20 cellular contexts compared by ENCODE assay signal in the genomic region with DNA sequence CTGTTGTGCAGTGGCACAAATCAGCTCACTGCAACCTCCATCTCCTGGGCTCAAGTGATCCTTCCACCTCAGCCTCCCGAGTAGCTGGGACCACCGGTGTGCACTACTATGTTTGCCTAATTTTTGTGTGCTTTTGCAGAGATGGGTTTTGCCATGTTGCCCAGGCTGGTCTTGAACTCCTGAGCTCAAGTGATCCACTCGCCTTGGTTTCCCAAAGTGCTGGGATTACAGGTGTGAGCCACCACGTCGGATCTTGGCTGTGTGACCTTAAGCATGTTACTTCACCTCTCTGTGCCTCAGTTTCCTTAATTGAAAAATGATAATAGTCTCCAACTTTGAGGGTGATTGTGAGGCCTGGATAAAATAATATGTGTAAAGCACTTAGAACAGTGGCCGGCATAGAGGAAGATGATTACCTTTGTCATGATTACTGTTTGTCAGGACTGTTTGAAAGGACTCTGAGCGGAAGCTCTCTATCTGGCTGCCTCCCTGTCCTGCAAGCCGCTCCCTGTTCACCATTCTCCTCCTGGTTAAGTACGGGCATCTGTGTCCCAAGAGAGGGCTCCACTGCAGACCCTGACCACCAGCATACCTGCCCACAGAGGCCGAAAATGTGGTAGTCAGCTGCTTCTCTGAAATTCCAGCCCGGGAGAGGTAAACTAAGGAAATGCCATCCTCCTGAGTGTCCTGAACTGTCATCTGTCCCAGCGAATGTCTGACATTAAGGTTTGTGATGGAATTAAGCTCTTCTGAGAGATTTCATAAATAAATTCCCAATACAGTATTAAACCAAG.
DNase-seq lines count a peak whose midpoint lies in the region; ATAC-seq and TF ChIP-seq lines count a peak whose summit lies in the region.
"Had no signal": no experiment of that assay in that cellular context is flagged by ENCODE, and none has a peak within 500 bp of the region (broad histone marks: within the 10 kb centered on the region; RNA-seq: fewer than 3 reads in every experiment).

No MANE protein-coding gene starts in this region.

- peak overlapping the region; percentile 98 for H2BK20ac ChIP-seq in IMR-90 (ENCODE audit: low read depth, low read length)

- H3K4me2 ChIP-seq in IMR-90 (ENCODE audit: low read depth, low read length) = no peak overlapping the region
- H3K4me2 ChIP-seq: neural progenitor cell had no signal

- H3K4me1 ChIP-seq in IMR-90 (ENCODE audit: control insufficient read depth, insufficient read depth, low read length) (peaks cover 45% of the 10 kb centered on the region), sigmoid colon (peaks cover 0 to 75% (median 60%) of the 10 kb centered on the region in 4 donors)

- H2AK9ac ChIP-seq in IMR-90 (replicated peaks; ENCODE audit: low read depth, low read length, poor library complexity) = peak overlapping the region; percentile 90

- no peak for TF ChIP-seq EP300 in sigmoid colon (IDR thresholded peaks at IDR 0.05)

- H3K4me3 ChIP-seq in AG04450 (ENCODE audit: low read depth, low read length) = no peak overlapping the region
- no peak overlapping the region for H3K4me3 ChIP-seq in IMR-90 (ENCODE audit: insufficient read depth, low read depth, low read length)
- no peak overlapping the region for H3K4me3 ChIP-seq in sigmoid colon
- H3K4me3 ChIP-seq in foreskin fibroblast (ENCODE audit: low read depth in 1 of 2, low read length in 2 of 2) = no peak overlapping the region
- H3K4me3 ChIP-seq: neural progenitor cell had no signal

- dilution Hi-C loops in IMR-90 (cut with HindIII; ENCODE audit: low sequenced_read_pairs, unreplicated experiment) = no loop called here

- peak overlapping the region; percentile 99 for H3K4ac ChIP-seq in IMR-90 (ENCODE audit: low read depth, low read length)

- TF ChIP-seq CTCF in AG04450 (IDR thresholded peaks at IDR 0.05; ENCODE audit: low read depth, low read length) (no peak), IMR-90 (conservative IDR thresholded peaks at IDR 0.05; ENCODE audit: low read depth, low read length) (no peak), sigmoid colon (IDR thresholded peaks at IDR 0.05) (no peak), foreskin fibroblast (IDR thresholded peaks at IDR 0.05; ENCODE audit: low read depth, low read length) (no peak)

- peak overlapping the region; percentile 97 for H2BK5ac ChIP-seq in IMR-90 (ENCODE audit: low read depth, low read length, poor library complexity, severe bottlenecking)

- H3K36me3 ChIP-seq in IMR-90 (ENCODE audit: control insufficient read depth, insufficient read depth, low read length) (peaks cover 5% of the 10 kb centered on the region; the same call in 1 of the 2 replicates), sigmoid colon (peaks cover 0 to 6% (median 0%) of the 10 kb centered on the region in 4 donors)
- H3K36me3 ChIP-seq: neural progenitor cell had no signal

- H3K9me3 ChIP-seq in AG04450 (ENCODE audit: control insufficient read depth, insufficient read depth, low read length) (no peaks in the 10 kb centered on the region), IMR-90 (ENCODE audit: control insufficient read depth, insufficient read depth, low read length) (no peaks in the 10 kb centered on the region), sigmoid colon (no peaks in the 10 kb centered on the region)

- peak overlapping the region; percentile 96 for H3K18ac ChIP-seq in IMR-90 (ENCODE audit: low read depth, low read length)

- POLR2A ChIA-PET in AG04450 (lab: Yijun Ruan, JAX) (interaction anchor here (0.6 to 1.8 kb wide), 3 partner anchors 41 to 117 kb away, joined by 3 to 6 read pairs (median 3); no protein-coding TSS in a partner anchor), IMR-90 (lab: Charles Lee; ENCODE audit: unreplicated experiment) (no interaction called here)

- H4K20me1 ChIP-seq in IMR-90 (ENCODE audit: insufficient read depth, low read length) = peaks cover 3% of the 10 kb centered on the region; the same call in 1 of the 2 replicates

- H2AFZ ChIP-seq in IMR-90 (replicated peaks; ENCODE audit: low read length, poor library complexity) = no peak overlapping the region
- H2AFZ ChIP-seq: neural progenitor cell had no signal

- intact Hi-C loops in IMR-90 (cut with micrococcal nuclease) (loop anchor here (2.0 kb wide), 1 partner anchor 17 kb away; no protein-coding TSS in a partner anchor), sigmoid colon (cut with DNase I) (no loop called here)

- peak overlapping the region; percentile 65; the same call in 1 of the 2 replicates for H3K9ac ChIP-seq in IMR-90 (ENCODE audit: low read depth, low read length)
- H3K9ac ChIP-seq: neural progenitor cell had no signal

- peak overlapping the region; percentile 99 for H2AK5ac ChIP-seq in IMR-90 (ENCODE audit: low read depth, low read length)

- no TSS peak for BruUV-seq in IMR-90 (replicated peaks; lab: Mats Ljungman, UMichigan)

- in situ Hi-C loops in IMR-90 (cut with MboI; ENCODE audit: low sequenced_read_pairs) = no loop called here

- TF ChIP-seq POLR2A in IMR-90 (IDR thresholded peaks at IDR 0.05; ENCODE audit: low read depth, low read length) (peak; percentile 10; the same call in 1 of the 2 replicates), sigmoid colon (IDR thresholded peaks at IDR 0.05) (no peak)

- peak overlapping the region; percentile 56 to 94 for H4K8ac ChIP-seq in IMR-90 (ENCODE audit: low read depth in 2 of 2, low read length in 2 of 2)

- H2BK15ac ChIP-seq in IMR-90 (ENCODE audit: low read depth, low read length) = peak overlapping the region; percentile 93

- peak overlapping the region; percentile 90 for H4K91ac ChIP-seq in IMR-90 (ENCODE audit: insufficient read depth, low read depth, low read length)

- H4K5ac ChIP-seq in IMR-90 (ENCODE audit: low read depth, low read length) = peak overlapping the region; percentile 87

- H3K23ac ChIP-seq in IMR-90 (ENCODE audit: low read depth, low read length) = peak overlapping the region; percentile 99; the same call in 1 of the 2 replicates

- H2BK120ac ChIP-seq in IMR-90 (ENCODE audit: low read depth, low read length) = peak overlapping the region; percentile 98

- H3K27me3 ChIP-seq in AG04450 (ENCODE audit: control insufficient read depth, insufficient read depth, low read length) = no peaks in the 10 kb centered on the region
- no peaks in the 10 kb centered on the region for H3K27me3 ChIP-seq in IMR-90 (ENCODE audit: control insufficient read depth, insufficient read depth, low read length)
- no peaks in the 10 kb centered on the region for H3K27me3 ChIP-seq in sigmoid colon
- H3K27me3 ChIP-seq: neural progenitor cell had no signal

- peak overlapping the region; percentile 98 for H3K27ac ChIP-seq in AG04450 (ENCODE audit: low read depth, low read length)
- peak overlapping the region; percentile 84 for H3K27ac ChIP-seq in IMR-90 (ENCODE audit: insufficient read depth, low read length)
- peak overlapping the region; percentile 100 for H3K27ac ChIP-seq in epithelial cell of prostate
- peak overlapping the region; percentile 61 to 82 (median 79) for H3K27ac ChIP-seq in sigmoid colon
- H3K27ac ChIP-seq: neural progenitor cell had no signal

- peak overlapping the region; percentile 80 for H3K56ac ChIP-seq in IMR-90 (ENCODE audit: extremely low read depth, insufficient read depth, low read length)

- CTCF ChIA-PET in AG04450 (lab: Charles Lee) = interaction anchor here (1.2 to 2.1 kb wide), 3 partner anchors 11 to 65 kb away, joined by 3 to 5 read pairs (median 5); no protein-coding TSS in a partner anchor
- CTCF ChIA-PET in IMR-90 (lab: Yijun Ruan, JAX) = interaction anchor here (1.1 kb wide), 1 partner anchor 13 kb away, joined by 3 read pairs; no protein-coding TSS in a partner anchor

- TF ChIP-seq RAD21 in IMR-90 (IDR thresholded peaks at IDR 0.05; ENCODE audit: low read length) = no peak

- H3K14ac ChIP-seq in IMR-90 (replicated peaks; ENCODE audit: low read depth, low read length) = peak overlapping the region; percentile 99

- ATAC-seq in IMR-90 (ENCODE audit: low read depth) (no peak), HG02938 (IDR thresholded peaks at IDR 0.05; ENCODE audit: unreplicated experiment) (no peak)
- ATAC-seq: activated CD8-positive, alpha-beta T cell treated with anti-CD3 and anti-CD28 coated beads, Interleukin-2, amount 10 ng/mL, durations not matched to agents 7 days and 5 days; esophagus mucosa; stimulated activated naive CD8-positive, alpha-beta T cell treated with anti-CD3 and anti-CD28 coated beads, Interleukin-15, Interleukin-2, amounts not matched to agents 100 U/mL and 50 U/mL, for 24 hours had no signal

- WGBS in IMR-90 (ENCODE audit: extremely low coverage in 2 of 2, insufficient read length in 1 of 2), 2 experiments = no CpG with 5 or more reads among the region's 12 CpGs
- 94 to 95% methylated on average over 12 of the region's 12 CpGs for WGBS in sigmoid colon, 2 donors

- peaks cover 39% of the 10 kb centered on the region for H3K9me1 ChIP-seq in IMR-90 (ENCODE audit: insufficient read depth, low read length)

- peaks cover 27 to 85% of the 10 kb centered on the region in 2 experiments; a peak in 3 of 4 replicates for H3K79me1 ChIP-seq in IMR-90 (ENCODE audit: low read depth in 1 of 2, low read length in 2 of 2)

- no peak for DNase-seq in AG04450 (ENCODE audit: low read depth, low spot score)
- DNase-seq in IMR-90 = no peak
- DNase-seq in epithelial cell of prostate (ENCODE audit: low read depth, low spot score) = no peak
- DNase-seq in sigmoid colon = no peak
- DNase-seq in putamen (ENCODE audit: low spot score) = no peak
- no peak for DNase-seq in HUDEP-2 (lab: John Stamatoyannopoulos, UW; ENCODE audit: unreplicated experiment in 76 of 76)
- no peak for DNase-seq in foreskin fibroblast
- DNase-seq: activated CD4-positive, CD25-positive, alpha-beta regulatory T cell; activated CD8-positive, alpha-beta T cell treated with anti-CD3 and anti-CD28 coated beads, Interleukin-2, amount 10 ng/mL, durations not matched to agents 7 days and 5 days; activated naive CD8-positive, alpha-beta T cell treated with anti-CD3 and anti-CD28 coated beads, Interleukin-2, amount 10 ng/mL, durations not matched to agents 7 days and 5 days; AML-193; NCI-H1048; NCI-H2029; NCI-H446 treated with DMSO at 0.1 percent for 48 hours; SIG-M5; T-helper 9 cell had no signal

TF ChIP-seq in IMR-90, 13 proteins besides CTCF, POLR2A, EP300 and RAD21 (continues in another document):
- TF ChIP-seq, protein P1, sequence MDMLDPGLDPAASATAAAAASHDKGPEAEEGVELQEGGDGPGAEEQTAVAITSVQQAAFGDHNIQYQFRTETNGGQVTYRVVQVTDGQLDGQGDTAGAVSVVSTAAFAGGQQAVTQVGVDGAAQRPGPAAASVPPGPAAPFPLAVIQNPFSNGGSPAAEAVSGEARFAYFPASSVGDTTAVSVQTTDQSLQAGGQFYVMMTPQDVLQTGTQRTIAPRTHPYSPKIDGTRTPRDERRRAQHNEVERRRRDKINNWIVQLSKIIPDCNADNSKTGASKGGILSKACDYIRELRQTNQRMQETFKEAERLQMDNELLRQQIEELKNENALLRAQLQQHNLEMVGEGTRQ (IDR thresholded peaks at IDR 0.05; ENCODE audit: low read depth, low read length) = no peak
- no peak for TF ChIP-seq SMC3 (IDR thresholded peaks at IDR 0.05; ENCODE audit: low read depth, low read length)
- no peak for TF ChIP-seq MXI1 (IDR thresholded peaks at IDR 0.05; ENCODE audit: borderline replicate concordance, low read depth, low read length)
- no peak for TF ChIP-seq FOS (IDR thresholded peaks at IDR 0.05; ENCODE audit: low read depth, low read length)
- no peak for TF ChIP-seq CHD1 (IDR thresholded peaks at IDR 0.05; ENCODE audit: low read depth, low read length)
- TF ChIP-seq RCOR1 (IDR thresholded peaks at IDR 0.05; ENCODE audit: insufficient replicate concordance, low read length) = no peak
